ENCODE assay signal across 8 cellular contexts in genomic region chr3:16884084-16884747, GRCh38.
A peak's percentile ranks its signal among the peaks of the same experiment; 100 is the strongest.
DNase-seq lines count a peak whose midpoint lies in the region; ATAC-seq and TF ChIP-seq lines count a peak whose summit lies in the region.

No MANE protein-coding gene starts in this region.

- ATAC-seq in GM19324 (IDR thresholded peaks at IDR 0.05; ENCODE audit: low FRiP score, unreplicated experiment) (peak; percentile 32), HG03460 (IDR thresholded peaks at IDR 0.05; ENCODE audit: unreplicated experiment) (peak; percentile 39)

- peak overlapping the region; percentile 86 for H3K4me3 ChIP-seq in WERI-Rb-1 (ENCODE audit: low read depth, low read length)

- DNase-seq in AML-193 (lab: John Stamatoyannopoulos, UW): peak; percentile 27 to 34
- peak; percentile 82 for DNase-seq in WERI-Rb-1
- DNase-seq in caudate nucleus (lab: John Stamatoyannopoulos, UW): peak in 24 of 61 donors; percentile 13 to 71 (median 42)
- DNase-seq in stimulated activated CD4-positive, alpha-beta T cell treated with anti-CD3 and anti-CD28 coated beads, Interleukin-4, amount 100 ng/mL, for 1 hour: peak; percentile 85
- no peak for DNase-seq in NK-92 treated with Interleukin-12 subunit alpha and Interleukin-12 subunit beta, amount 100 ng/mL, for 24 hours (lab: John Stamatoyannopoulos, UW)

- no peaks in the 10 kb centered on the region; the same call in 1 of the 2 replicates for H3K36me3 ChIP-seq in WERI-Rb-1

- H3K27ac ChIP-seq in WERI-Rb-1: peak overlapping the region; percentile 82
- peak overlapping the region; percentile 69 for H3K27ac ChIP-seq in caudate nucleus (ENCODE audit: low read depth, low read length)
- peak overlapping the region; percentile 54 for H3K27ac ChIP-seq in layer of hippocampus (ENCODE audit: low read depth, low read length)

- H3K27me3 ChIP-seq in WERI-Rb-1 (ENCODE audit: insufficient read depth, low read depth, severe bottlenecking) (no peaks in the 10 kb centered on the region), layer of hippocampus (ENCODE audit: control insufficient read depth, insufficient read depth, low read length) (no peaks in the 10 kb centered on the region)

- peak; percentile 85 for TF ChIP-seq CTCF in WERI-Rb-1 (IDR thresholded peaks at IDR 0.05; ENCODE audit: low read depth, low read length)

- no peaks in the 10 kb centered on the region for H3K9me3 ChIP-seq in WERI-Rb-1 (ENCODE audit: severe bottlenecking)
